1 cellular context compared by ENCODE assay signal in the genomic region with DNA sequence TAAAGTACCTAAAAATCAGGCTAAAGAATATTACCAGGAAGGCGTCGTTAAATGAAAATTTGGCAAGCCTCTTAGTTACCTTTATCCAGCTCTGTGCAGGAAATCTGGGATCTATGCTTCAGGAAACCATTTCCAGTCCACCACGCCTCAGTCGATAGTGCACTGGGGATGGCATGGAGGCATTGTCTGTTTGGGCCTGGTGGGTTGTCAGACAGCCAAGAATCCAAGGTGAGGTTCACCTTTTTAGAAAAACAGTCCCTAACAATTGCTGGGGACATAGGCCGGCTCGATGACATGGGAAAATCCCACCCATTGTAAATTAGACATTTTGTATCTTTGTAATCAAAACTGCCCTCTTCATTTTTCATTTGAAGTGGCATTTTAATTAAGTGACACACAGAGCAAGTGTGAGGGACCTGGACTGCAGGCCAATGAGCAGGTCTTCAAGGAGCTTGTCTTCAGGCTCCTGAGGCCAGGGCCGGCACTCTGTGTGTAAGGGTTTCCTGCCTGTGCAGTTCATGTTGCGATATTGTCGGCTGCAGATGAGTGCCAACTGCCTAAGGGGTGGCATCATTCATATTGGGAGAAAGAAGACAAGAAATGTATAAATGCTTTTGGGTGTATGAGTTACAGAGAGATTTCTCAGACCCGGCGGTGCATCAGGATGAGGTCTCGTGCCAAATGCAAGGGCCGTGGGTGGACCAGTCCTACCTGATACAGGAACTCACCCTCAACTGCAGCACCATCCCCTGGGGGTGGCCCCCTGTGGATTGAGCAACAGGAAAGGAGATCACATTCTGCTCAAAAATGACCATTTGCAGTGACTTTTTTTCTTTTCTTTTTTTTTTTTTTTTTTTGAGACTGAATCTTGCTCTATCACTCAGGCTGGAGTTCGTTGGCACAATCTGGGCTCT.
TF ChIP-seq lines count a peak whose summit lies in the region.

No MANE protein-coding gene starts in this region.

TF ChIP-seq in HEK293, 187 proteins besides CTCF, POLR2A, EP300 and RAD21 (continued from another document):
- TF ChIP-seq ZNF140 (tag by site-specific recombination; IDR thresholded peaks at IDR 0.05) (no peak), SCRT2 (tag by site-specific recombination; IDR thresholded peaks at IDR 0.05) (no peak)
